ENCODE assay signal across 39 cellular contexts in genomic region chr7:51103718-51104117, GRCh38.
"Had no signal": no experiment of that assay in that cellular context is flagged by ENCODE, and none has a peak within 500 bp of the region (broad histone marks: within the 10 kb centered on the region; RNA-seq: fewer than 3 reads in every experiment).

No MANE protein-coding gene starts in this region.

- H3K27ac Mint-ChIP-seq: activated naive CD4-positive, alpha-beta T cell treated with anti-CD3 and anti-CD28 coated beads for 36 hours; activated naive CD4-positive, alpha-beta T cell treated with anti-CD3 and anti-CD28 coated beads, Interleukin-2, amount 10 ng/mL, durations not matched to agents 7 days and 5 days; activated naive CD4-positive, alpha-beta T cell treated with anti-CD3 and anti-CD28 coated beads, Interleukin-2, amount 50 U/mL, for 24 hours; activated naive CD4-positive, alpha-beta T cell treated with anti-CD3 and anti-CD28 coated beads, Interleukin-2, amount 50 U/mL, for 72 hours; activated naive CD8-positive, alpha-beta T cell; activated naive CD8-positive, alpha-beta T cell treated with anti-CD3 and anti-CD28 coated beads for 36 hours; activated naive CD8-positive, alpha-beta T cell treated with anti-CD3 and anti-CD28 coated beads, Interleukin-2, amount 10 ng/mL, durations not matched to agents 7 days and 5 days; activated naive CD8-positive, alpha-beta T cell treated with anti-CD3 and anti-CD28 coated beads, Interleukin-2, amount 50 U/mL, for 24 hours; activated T-cell treated with anti-CD3 and anti-CD28 coated beads, Interleukin-2, amount 50 U/mL, for 24 hours; activated T-cell treated with anti-CD3 and anti-CD28 coated beads, Interleukin-2, amount 50 U/mL, for 72 hours; activated T-helper 1 cell treated with anti-CD3 and anti-CD28 coated beads, Interleukin-12 subunit alpha, Interleukin-12 subunit beta, Interleukin-2, Interleukin-4 antibody, amounts not matched to agents 30 ng/mL and 10 ng/mL and 1 ng/mL, durations not matched to agents 14 hours and 24 hours and 36 hours; activated T-helper 17 cell treated with anti-CD3 and anti-CD28 coated beads, Interleukin-2, amount 50 U/mL, for 72 hours; activated T-helper 2 cell treated with anti-CD3 and anti-CD28 coated beads, Interferon-gamma antibody, Interleukin-2, Interleukin-4, amounts not matched to agents 10 μg/mL and 5 μg/mL and 100 μg/mL, durations not matched to agents 14 hours and 24 hours and 36 hours; brain had no signal

- H3K36me3 ChIP-seq: adrenal gland, ascending aorta, brain microvascular endothelial cell, breast epithelium, cardiac muscle cell had no signal

- H3K4me1 Mint-ChIP-seq: activated naive CD4-positive, alpha-beta T cell treated with anti-CD3 and anti-CD28 coated beads, Interleukin-2, amount 10 ng/mL, durations not matched to agents 7 days and 5 days; activated naive CD4-positive, alpha-beta T cell treated with anti-CD3 and anti-CD28 coated beads, Interleukin-2, amount 50 U/mL, for 24 hours; activated naive CD8-positive, alpha-beta T cell treated with anti-CD3 and anti-CD28 coated beads for 36 hours; activated naive CD8-positive, alpha-beta T cell treated with anti-CD3 and anti-CD28 coated beads, Interleukin-2, amount 10 ng/mL, durations not matched to agents 7 days and 5 days; activated naive CD8-positive, alpha-beta T cell treated with anti-CD3 and anti-CD28 coated beads, Interleukin-2, amount 50 U/mL, for 24 hours; activated T-helper 17 cell treated with anti-CD3 and anti-CD28 coated beads, Interleukin-2, amount 50 U/mL, for 72 hours; brain; central memory CD8-positive, alpha-beta T cell had no signal

- H3K9me3 Mint-ChIP-seq: activated naive CD4-positive, alpha-beta T cell treated with anti-CD3 and anti-CD28 coated beads for 36 hours; activated naive CD4-positive, alpha-beta T cell treated with anti-CD3 and anti-CD28 coated beads, Interleukin-2, amount 50 U/mL, for 24 hours; activated naive CD4-positive, alpha-beta T cell treated with anti-CD3 and anti-CD28 coated beads, Interleukin-2, amount 50 U/mL, for 72 hours; activated naive CD8-positive, alpha-beta T cell treated with anti-CD3 and anti-CD28 coated beads for 36 hours; activated naive CD8-positive, alpha-beta T cell treated with anti-CD3 and anti-CD28 coated beads, Interleukin-2, amount 10 ng/mL, durations not matched to agents 7 days and 5 days; activated naive CD8-positive, alpha-beta T cell treated with anti-CD3 and anti-CD28 coated beads, Interleukin-2, amount 50 U/mL, for 24 hours; activated T-cell treated with anti-CD3 and anti-CD28 coated beads, Interleukin-2, amount 50 U/mL, for 24 hours; activated T-helper 1 cell treated with anti-CD3 and anti-CD28 coated beads, Interleukin-12 subunit alpha, Interleukin-12 subunit beta, Interleukin-2, Interleukin-4 antibody, amounts not matched to agents 30 ng/mL and 10 ng/mL and 1 ng/mL, durations not matched to agents 14 hours and 24 hours and 36 hours; central memory CD8-positive, alpha-beta T cell had no signal

- ATAC-seq: activated naive CD4-positive, alpha-beta T cell treated with anti-CD3 and anti-CD28 coated beads, Interleukin-2, amount 50 U/mL, for 72 hours; activated naive CD8-positive, alpha-beta T cell treated with anti-CD3 and anti-CD28 coated beads, Interleukin-2, amount 50 U/mL, for 24 hours; activated T-cell treated with anti-CD3 and anti-CD28 coated beads, Interleukin-2, amount 50 U/mL, for 4 hours; activated T-cell treated with anti-CD3 and anti-CD28 coated beads, Interleukin-2, amount 50 U/mL, for 72 hours; activated T-helper 17 cell treated with anti-CD3 and anti-CD28 coated beads, Interleukin-2, amount 50 U/mL, for 72 hours; body of pancreas had no signal

- H3K36me3 Mint-ChIP-seq: activated naive CD4-positive, alpha-beta T cell treated with anti-CD3 and anti-CD28 coated beads, Interleukin-2, amount 10 ng/mL, durations not matched to agents 7 days and 5 days; activated naive CD4-positive, alpha-beta T cell treated with anti-CD3 and anti-CD28 coated beads, Interleukin-2, amount 50 U/mL, for 24 hours; activated naive CD4-positive, alpha-beta T cell treated with anti-CD3 and anti-CD28 coated beads, Interleukin-2, amount 50 U/mL, for 72 hours; activated naive CD8-positive, alpha-beta T cell; activated naive CD8-positive, alpha-beta T cell treated with anti-CD3 and anti-CD28 coated beads for 36 hours; activated naive CD8-positive, alpha-beta T cell treated with anti-CD3 and anti-CD28 coated beads, Interleukin-2, amount 10 ng/mL, durations not matched to agents 7 days and 5 days; brain had no signal

- DNase-seq: activated effector memory CD4-positive, alpha-beta T cell treated with anti-CD3 and anti-CD28 coated beads, Interleukin-2, amount 50 U/mL, for 16 hours; activated effector memory CD4-positive, alpha-beta T cell treated with Interleukin-2 at 50 U/mL for 16 hours; activated gamma-delta T cell; activated gamma-delta T cell treated with Interleukin-2 at 50 U/mL for 16 hours; activated naive CD4-positive, alpha-beta T cell; activated naive CD4-positive, alpha-beta T cell treated with anti-CD3 and anti-CD28 coated beads for 36 hours; activated naive CD4-positive, alpha-beta T cell treated with anti-CD3 and anti-CD28 coated beads, Interleukin-2, amount 10 ng/mL, durations not matched to agents 7 days and 5 days; activated naive CD4-positive, alpha-beta T cell treated with anti-CD3 and anti-CD28 coated beads, Interleukin-2, amount 50 U/mL, for 16 hours; activated naive CD4-positive, alpha-beta T cell treated with Interleukin-2 at 50 U/mL for 16 hours; activated naive CD8-positive, alpha-beta T cell treated with anti-CD3 and anti-CD28 coated beads for 36 hours; activated naive CD8-positive, alpha-beta T cell treated with anti-CD3 and anti-CD28 coated beads, Interleukin-2, amount 10 ng/mL, durations not matched to agents 7 days and 5 days; activated naive CD8-positive, alpha-beta T cell treated with anti-CD3 and anti-CD28 coated beads, Interleukin-2, amount 50 U/mL, for 24 hours; activated T-cell treated with anti-CD3 and anti-CD28 coated beads, Interleukin-2, amount 50 U/mL, for 24 hours; activated T-cell treated with anti-CD3 and anti-CD28 coated beads, Interleukin-2, amount 50 U/mL, for 4 hours; activated T-cell treated with anti-CD3 and anti-CD28 coated beads, Interleukin-2, amount 50 U/mL, for 48 hours; activated T-cell treated with anti-CD3 and anti-CD28 coated beads, Interleukin-2, amount 50 U/mL, for 72 hours; adrenal gland; amniotic stem cell; amygdala; anterior cingulate cortex; aorta; body of pancreas; brain microvascular endothelial cell; caudate nucleus; central memory CD4-positive, alpha-beta T cell; cerebellar nuclear complex had no signal

- H3K4me3 ChIP-seq: adrenal gland, ascending aorta, body of pancreas, breast epithelium, cardiac muscle cell had no signal

- H3K27ac ChIP-seq: adrenal gland, ascending aorta, breast epithelium, cardiac muscle cell had no signal

- H3K4me1 ChIP-seq: adrenal gland, ascending aorta, breast epithelium had no signal

- H3K27me3 ChIP-seq: adrenal gland, ascending aorta, body of pancreas, brain microvascular endothelial cell, breast epithelium, cardiac muscle cell had no signal

- H3K27me3 Mint-ChIP-seq: activated naive CD8-positive, alpha-beta T cell; activated naive CD8-positive, alpha-beta T cell treated with anti-CD3 and anti-CD28 coated beads for 36 hours; activated naive CD8-positive, alpha-beta T cell treated with anti-CD3 and anti-CD28 coated beads, Interleukin-2, amount 50 U/mL, for 24 hours; activated T-cell treated with anti-CD3 and anti-CD28 coated beads, Interleukin-2, amount 50 U/mL, for 24 hours; activated T-helper 17 cell treated with anti-CD3 and anti-CD28 coated beads, Interleukin-2, amount 50 U/mL, for 72 hours; central memory CD8-positive, alpha-beta T cell had no signal

- H3K4me3 Mint-ChIP-seq: activated naive CD4-positive, alpha-beta T cell treated with anti-CD3 and anti-CD28 coated beads for 36 hours; activated naive CD4-positive, alpha-beta T cell treated with anti-CD3 and anti-CD28 coated beads, Interleukin-2, amount 10 ng/mL, durations not matched to agents 7 days and 5 days; activated naive CD4-positive, alpha-beta T cell treated with anti-CD3 and anti-CD28 coated beads, Interleukin-2, amount 50 U/mL, for 24 hours; activated naive CD8-positive, alpha-beta T cell; activated naive CD8-positive, alpha-beta T cell treated with anti-CD3 and anti-CD28 coated beads for 36 hours; activated naive CD8-positive, alpha-beta T cell treated with anti-CD3 and anti-CD28 coated beads, Interleukin-2, amount 10 ng/mL, durations not matched to agents 7 days and 5 days; activated naive CD8-positive, alpha-beta T cell treated with anti-CD3 and anti-CD28 coated beads, Interleukin-2, amount 50 U/mL, for 24 hours; activated T-cell treated with anti-CD3 and anti-CD28 coated beads, Interleukin-2, amount 50 U/mL, for 24 hours; activated T-cell treated with anti-CD3 and anti-CD28 coated beads, Interleukin-2, amount 50 U/mL, for 4 hours; activated T-cell treated with anti-CD3 and anti-CD28 coated beads, Interleukin-2, amount 50 U/mL, for 72 hours; activated T-helper 1 cell treated with anti-CD3 and anti-CD28 coated beads, Interleukin-12 subunit alpha, Interleukin-12 subunit beta, Interleukin-2, Interleukin-4 antibody, amounts not matched to agents 30 ng/mL and 10 ng/mL and 1 ng/mL, durations not matched to agents 14 hours and 24 hours and 36 hours; activated T-helper 17 cell treated with anti-CD3 and anti-CD28 coated beads, Interleukin-2, amount 50 U/mL, for 72 hours; brain; central memory CD8-positive, alpha-beta T cell had no signal

- H3K9me3 ChIP-seq: adrenal gland, body of pancreas had no signal

- FAIRE-seq: astrocyte, bronchial epithelial cell had no signal
